8 cellular contexts compared by ENCODE assay signal in genomic region chr9:89605181-89606048, GRCh38. TPM values are rescaled to one million over a fixed set of nuclear protein-coding genes. Genes with fewer than 3 reads are reported as not detected.
A peak's percentile ranks its signal among the peaks of the same experiment; 100 is the strongest.
DNase-seq lines count a peak whose midpoint lies in the region; ATAC-seq and TF ChIP-seq lines count a peak whose summit lies in the region.

No MANE protein-coding gene starts in this region.

- peak overlapping the region; percentile 88 for H3K4me3 Mint-ChIP-seq in nephron progenitor cell

- no peak for TF ChIP-seq EP300 in suprapubic skin (IDR thresholded peaks at IDR 0.05)

- TSS peak; percentile 75 for BruUV-seq in PC-9 (replicated peaks; lab: Mats Ljungman, UMichigan)

- no peak for TF ChIP-seq CTCF in PC-9 (conservative IDR thresholded peaks at IDR 0.05)
- no peak for TF ChIP-seq CTCF in foreskin keratinocyte (conservative IDR thresholded peaks at IDR 0.05)
- TF ChIP-seq CTCF in nephron progenitor cell (IDR thresholded peaks at IDR 0.05) = no peak
- no peak for TF ChIP-seq CTCF in suprapubic skin (IDR thresholded peaks at IDR 0.05)

- H3K27ac Mint-ChIP-seq in nephron progenitor cell = no peak overlapping the region

- H3K4me1 ChIP-seq in PC-9 (replicated peaks; ENCODE audit: insufficient read depth) = no peaks in the 10 kb centered on the region
- no peaks in the 10 kb centered on the region for H3K4me1 ChIP-seq in foreskin keratinocyte
- H3K4me1 ChIP-seq in suprapubic skin = peaks cover 49% of the 10 kb centered on the region

- H3K36me3 ChIP-seq in PC-9 (ENCODE audit: low read depth) = no peaks in the 10 kb centered on the region
- H3K36me3 ChIP-seq in suprapubic skin = no peaks in the 10 kb centered on the region

- intact Hi-C loops in PC-9 (cut with micrococcal nuclease; ENCODE audit: unreplicated experiment) = loop anchor here (10.0 kb wide), 1 partner anchor 389 kb away; no protein-coding TSS in a partner anchor

- H3K27ac ChIP-seq in PC-9 (no peak overlapping the region), foreskin keratinocyte (no peak overlapping the region), suprapubic skin (peak overlapping the region; percentile 88)

- H4K20me1 ChIP-seq in PC-9 (ENCODE audit: insufficient read depth) = no peaks in the 10 kb centered on the region; the same call in 1 of the 2 replicates

- H3F3A ChIP-seq in PC-9 (ENCODE audit: insufficient read depth, low read depth) = no peaks in the 10 kb centered on the region

- 1% methylated on average over 14 of the region's 85 CpGs for WGBS in suprapubic skin

- no peaks in the 10 kb centered on the region for H3K79me2 ChIP-seq in PC-9 (ENCODE audit: low read depth)

- peak; percentile 49 for ATAC-seq in foreskin keratinocyte
- ATAC-seq in HG03565 (IDR thresholded peaks at IDR 0.05; ENCODE audit: unreplicated experiment) = no peak

- H3K9me2 ChIP-seq in PC-9 (ENCODE audit: insufficient read depth) = no peaks in the 10 kb centered on the region

- H3K27me3 Mint-ChIP-seq in nephron progenitor cell (ENCODE audit: low read depth, poor library complexity) = peaks cover 39% of the 10 kb centered on the region

- no peak for TF ChIP-seq POLR2A in suprapubic skin (IDR thresholded peaks at IDR 0.05)

- CTCF ChIA-PET in PC-9 (lab: Charles Lee) = no interaction called here

- H2AFZ ChIP-seq in PC-9 = no peak overlapping the region

- DNase-seq in NCI-H1417 (lab: John Stamatoyannopoulos, UW) (peak; percentile 23 to 88 (median 81)), NCI-H1417 treated with DMSO at 0.1 percent for 48 hours (lab: John Stamatoyannopoulos, UW) (no peak), PC-9 (peak in 1 of 2 experiments; percentile 31), activated gamma-delta T cell treated with Interleukin-2 at 50 U/mL for 16 hours (peak; percentile 43), foreskin keratinocyte (peak; percentile 19 to 53), nephron progenitor cell (peak; percentile 60), suprapubic skin (ENCODE audit: low spot score in 2 of 2) (peak; percentile 86)

- H3K4me3 ChIP-seq in PC-9 (no peak overlapping the region), suprapubic skin (peak overlapping the region; percentile 59)

- peaks cover 61% of the 10 kb centered on the region for H3K27me3 ChIP-seq in PC-9 (ENCODE audit: insufficient read depth, low read depth)
- peaks cover 60% of the 10 kb centered on the region for H3K27me3 ChIP-seq in foreskin keratinocyte
- no peaks in the 10 kb centered on the region for H3K27me3 ChIP-seq in suprapubic skin

- H3K9me3 ChIP-seq in PC-9 (ENCODE audit: insufficient read depth, low read depth) (no peaks in the 10 kb centered on the region), suprapubic skin (no peaks in the 10 kb centered on the region)

- peaks cover 49% of the 10 kb centered on the region for H3K4me1 Mint-ChIP-seq in nephron progenitor cell

- no peak overlapping the region for H3K4me2 ChIP-seq in PC-9

- H3K36me3 Mint-ChIP-seq in nephron progenitor cell (ENCODE audit: low read depth) = no peaks in the 10 kb centered on the region

- no peaks in the 10 kb centered on the region for H3K9me3 Mint-ChIP-seq in nephron progenitor cell

- POLR2A ChIA-PET in PC-9 (lab: Charles Lee; ENCODE audit: unreplicated experiment) = no interaction called here

RNA-seq across cellular contexts. Expression of gene GADD45G, which starts 0.6 kb away (rescaled TPM):
- total RNA-seq in PC-9 (2021) = 2.4 and 2.9 TPM in 2 replicates
- total RNA-seq in foreskin keratinocyte = not detected in 2 replicates
- 0.06 TPM in 1 of 2 replicates, not detected in the other for polyA plus RNA-seq in foreskin keratinocyte
- 1 to 10 TPM; 4.6 to 9.7 (median 6.2) TPM for total RNA-seq in suprapubic skin
